In the genomic region with DNA sequence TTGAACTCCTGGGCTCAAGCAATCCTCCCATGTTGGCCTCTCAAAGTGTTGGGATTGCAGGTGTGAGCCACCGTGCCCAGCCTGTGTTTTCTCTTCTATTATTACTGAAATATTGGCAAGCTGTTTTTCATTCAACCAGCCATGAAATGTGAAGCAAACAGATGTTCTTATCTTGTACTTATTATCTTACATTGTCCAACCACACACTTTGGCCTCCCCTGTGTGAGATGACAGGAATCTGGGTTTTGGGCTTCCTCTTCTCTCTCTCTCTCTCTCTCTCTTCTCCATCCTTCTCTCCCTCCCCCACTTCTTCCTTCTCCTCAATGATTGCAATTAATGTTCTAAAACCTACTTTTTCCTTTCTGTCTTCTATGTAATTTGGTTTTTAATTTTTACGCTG, we compare ENCODE assay signal across 10 cellular contexts. TPM values are rescaled to one million over a fixed set of nuclear protein-coding genes. Genes with fewer than 3 reads are reported as not detected.
A peak's percentile ranks its signal among the peaks of the same experiment; 100 is the strongest.
DNase-seq lines count a peak whose midpoint lies in the region; ATAC-seq, FAIRE-seq and TF ChIP-seq lines count a peak whose summit lies in the region.
"Had no signal": no experiment of that assay in that cellular context is flagged by ENCODE, and none has a peak within 500 bp of the region (broad histone marks: within the 10 kb centered on the region; RNA-seq: fewer than 3 reads in every experiment).

No MANE protein-coding gene starts in this region.

- H3K27me3 ChIP-seq in DND-41 (ENCODE audit: insufficient read depth, low read length, poor library complexity) (peaks cover 3% of the 10 kb centered on the region), astrocyte (ENCODE audit: insufficient read depth, low read length) (no peaks in the 10 kb centered on the region)

- DNase-seq in DND-41 (no peak), MV-4-11 (lab: John Stamatoyannopoulos, UW) (peak; percentile 49), astrocyte (ENCODE audit: low read depth) (peak; percentile 43), progenitor cell of endocrine pancreas (ENCODE audit: low spot score, unreplicated experiment) (no peak), midbrain (lab: John Stamatoyannopoulos, UW) (no peak)
- DNase-seq: MM.1S, NCI-H226 had no signal

- peaks cover 10% of the 10 kb centered on the region for H3K4me1 Mint-ChIP-seq in astrocyte (ENCODE audit: low read depth, unreplicated experiment)
- peaks cover 18% of the 10 kb centered on the region for H3K4me1 Mint-ChIP-seq in progenitor cell of endocrine pancreas (ENCODE audit: low read depth)

- H3K4me1 ChIP-seq in DND-41 (ENCODE audit: insufficient read depth, low read length) = no peaks in the 10 kb centered on the region
- peaks cover 15% of the 10 kb centered on the region for H3K4me1 ChIP-seq in astrocyte (ENCODE audit: insufficient read depth, low read length)

- no peaks in the 10 kb centered on the region for H3K36me3 ChIP-seq in DND-41 (ENCODE audit: insufficient read depth, low read length)
- no peaks in the 10 kb centered on the region for H3K36me3 ChIP-seq in astrocyte (ENCODE audit: insufficient read depth, low read length)

- H2AFZ ChIP-seq in DND-41 (ENCODE audit: low read depth, low read length) = no peak overlapping the region
- no peak overlapping the region for H2AFZ ChIP-seq in astrocyte (ENCODE audit: low read depth, low read length)

- H3K4me3 ChIP-seq in DND-41 (ENCODE audit: low read depth in 1 of 2, low read length in 2 of 2) = no peak overlapping the region
- H3K4me3 ChIP-seq in astrocyte (ENCODE audit: insufficient read depth, low read depth, low read length) = no peak overlapping the region

- H3K27me3 Mint-ChIP-seq in astrocyte (ENCODE audit: low read depth, unreplicated experiment) (no peaks in the 10 kb centered on the region), progenitor cell of endocrine pancreas (no peaks in the 10 kb centered on the region)

- no peak overlapping the region for H3K4me3 Mint-ChIP-seq in astrocyte (ENCODE audit: unreplicated experiment)
- H3K4me3 Mint-ChIP-seq in progenitor cell of endocrine pancreas (ENCODE audit: low read depth) = no peak overlapping the region
- H3K4me3 Mint-ChIP-seq: CD14-positive monocyte had no signal

- H3K27ac Mint-ChIP-seq in astrocyte (ENCODE audit: unreplicated experiment) = no peak overlapping the region
- peak overlapping the region; percentile 32 for H3K27ac Mint-ChIP-seq in progenitor cell of endocrine pancreas

- H4K20me1 ChIP-seq in DND-41 (ENCODE audit: insufficient read depth, low read length) (no peaks in the 10 kb centered on the region), astrocyte (ENCODE audit: insufficient read depth, low read length) (no peaks in the 10 kb centered on the region)

- H3K36me3 Mint-ChIP-seq in astrocyte (ENCODE audit: low read depth, unreplicated experiment) (peaks cover 1% of the 10 kb centered on the region), progenitor cell of endocrine pancreas (ENCODE audit: insufficient read depth) (peaks cover 23% of the 10 kb centered on the region)
- H3K36me3 Mint-ChIP-seq: CD14-positive monocyte had no signal

- ATAC-seq in DND-41 (ENCODE audit: insufficient read depth, low read depth) = 0 out of 3 replicates have a peak, but pooled peaks have one; percentile 31
- ATAC-seq in HG02642 (IDR thresholded peaks at IDR 0.05; ENCODE audit: poor library complexity, unreplicated experiment) = no peak
- no peak for ATAC-seq in HG03196 (IDR thresholded peaks at IDR 0.05; ENCODE audit: unreplicated experiment)

- H3K9ac ChIP-seq in DND-41 (ENCODE audit: low read depth, low read length) = no peak overlapping the region
- H3K9ac ChIP-seq in astrocyte (ENCODE audit: low read length) = no peak overlapping the region

- H3K79me2 ChIP-seq in DND-41 (ENCODE audit: insufficient read depth, low read length) (no peaks in the 10 kb centered on the region), astrocyte (ENCODE audit: insufficient read depth, low read length) (no peaks in the 10 kb centered on the region)

- H3K9me3 Mint-ChIP-seq in astrocyte (ENCODE audit: unreplicated experiment) (no peaks in the 10 kb centered on the region), progenitor cell of endocrine pancreas (ENCODE audit: low read depth) (no peaks in the 10 kb centered on the region)
- H3K9me3 Mint-ChIP-seq: CD14-positive monocyte had no signal

- H3K27ac ChIP-seq in DND-41 (ENCODE audit: low read length) = no peak overlapping the region
- no peak overlapping the region for H3K27ac ChIP-seq in astrocyte (ENCODE audit: low read depth, low read length)

- H3K9me3 ChIP-seq in DND-41 (ENCODE audit: insufficient read depth, low read length, severe bottlenecking) (no peaks in the 10 kb centered on the region), astrocyte (ENCODE audit: insufficient read depth, low read depth, low read length) (no peaks in the 10 kb centered on the region)

- FAIRE-seq in astrocyte (lab: Jason Lieb, UNC) = no peak

- H3K4me2 ChIP-seq in DND-41 (ENCODE audit: insufficient read depth, low read length) (no peak overlapping the region), astrocyte (ENCODE audit: low read length) (no peak overlapping the region)

- TF ChIP-seq CTCF in DND-41 (IDR thresholded peaks at IDR 0.05; ENCODE audit: borderline replicate concordance, extremely low read depth, low read length, poor library complexity, severe bottlenecking) (no peak), astrocyte (IDR thresholded peaks at IDR 0.05; ENCODE audit: insufficient read depth, low read depth, low read length) (no peak), progenitor cell of endocrine pancreas (IDR thresholded peaks at IDR 0.05; ENCODE audit: unreplicated experiment) (no peak)

RNA-seq across cellular contexts. Expression of a gene that starts 33.1 kb away (rescaled TPM):
- total RNA-seq in astrocyte = 9.1 and 13.7 TPM in 2 replicates
- total RNA-seq in progenitor cell of endocrine pancreas = 90.1 and 105 TPM in 2 replicates

Comparison
In these comparisons a context has a peak if more than half of its experiments do, and no peak if none do; other contexts are left out.
1. DNase-seq: peak in MV-4-11 (single experiment) and astrocyte (single experiment); none in DND-41 (single experiment), progenitor cell of endocrine pancreas (single experiment) and midbrain (single experiment).